1 cellular context compared by ENCODE assay signal in the genomic region with DNA sequence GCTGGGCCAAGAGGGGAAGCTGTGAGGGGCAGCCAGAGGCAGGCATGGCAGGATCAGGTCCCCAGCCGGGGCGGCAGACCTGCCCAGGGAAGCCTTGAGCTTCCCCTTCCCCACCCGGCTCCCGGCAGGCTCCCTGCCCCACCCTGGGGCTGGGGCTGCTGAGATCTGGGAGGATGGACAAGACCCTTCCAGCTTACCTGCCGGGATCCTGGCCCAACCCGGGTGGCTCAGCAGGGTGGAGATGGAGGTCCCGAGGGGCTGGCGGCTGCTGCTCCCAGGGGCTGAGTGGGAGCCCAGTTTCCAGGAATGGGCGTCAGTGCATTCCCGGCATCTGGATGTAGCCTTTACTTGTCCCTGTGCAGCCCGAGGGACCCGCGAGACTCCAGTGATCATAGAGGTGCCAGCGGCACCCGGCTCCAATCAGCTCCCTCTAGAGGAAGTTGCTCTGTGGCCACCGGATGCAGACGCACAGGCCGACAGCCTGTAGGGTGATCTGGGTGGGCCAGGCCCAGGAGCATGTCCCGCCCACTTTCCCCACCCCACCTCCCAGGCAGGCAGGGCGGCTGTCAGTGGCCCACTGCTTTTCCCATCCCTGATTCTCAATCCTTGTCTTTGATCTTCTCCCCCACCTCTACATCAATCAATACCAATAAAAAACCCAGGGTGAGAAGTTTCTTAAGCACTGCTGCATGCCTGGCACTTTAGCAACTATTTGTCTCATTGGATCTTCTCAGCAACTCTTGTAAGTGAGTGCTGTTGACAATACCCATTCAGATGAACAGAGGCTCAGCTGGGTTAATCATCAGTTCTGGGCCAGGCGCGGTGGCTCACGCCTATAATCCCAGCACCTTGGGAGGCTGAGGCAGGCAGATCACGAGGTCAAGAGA.
A peak's percentile ranks its signal among the peaks of the same experiment; 100 is the strongest.
TF ChIP-seq lines count a peak whose summit lies in the region.

Gene BAK1, minus strand, starts transcription at position 449 of the 887 bp plus-strand sequence. CDS start 2,672 bp downstream, outside the sequence.

TF ChIP-seq in HepG2, 621 proteins besides CTCF, POLR2A, EP300 and RAD21 (continued from another document and continues in another):
- TF ChIP-seq, protein P1, sequence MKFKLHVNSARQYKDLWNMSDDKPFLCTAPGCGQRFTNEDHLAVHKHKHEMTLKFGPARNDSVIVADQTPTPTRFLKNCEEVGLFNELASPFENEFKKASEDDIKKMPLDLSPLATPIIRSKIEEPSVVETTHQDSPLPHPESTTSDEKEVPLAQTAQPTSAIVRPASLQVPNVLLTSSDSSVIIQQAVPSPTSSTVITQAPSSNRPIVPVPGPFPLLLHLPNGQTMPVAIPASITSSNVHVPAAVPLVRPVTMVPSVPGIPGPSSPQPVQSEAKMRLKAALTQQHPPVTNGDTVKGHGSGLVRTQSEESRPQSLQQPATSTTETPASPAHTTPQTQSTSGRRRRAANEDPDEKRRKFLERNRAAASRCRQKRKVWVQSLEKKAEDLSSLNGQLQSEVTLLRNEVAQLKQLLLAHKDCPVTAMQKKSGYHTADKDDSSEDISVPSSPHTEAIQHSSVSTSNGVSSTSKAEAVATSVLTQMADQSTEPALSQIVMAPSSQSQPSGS (CRISPR knock-in tag; IDR thresholded peaks at IDR 0.05): no peak; the same call in 1 of the 2 replicates
- peak; percentile 76 for TF ChIP-seq TAF1 (CRISPR knock-in tag; IDR thresholded peaks at IDR 0.05)
- peak; percentile 94 for TF ChIP-seq YEATS2 (CRISPR knock-in tag; IDR thresholded peaks at IDR 0.05; ENCODE audit: borderline replicate concordance)
- no peak for TF ChIP-seq GRHL1 (CRISPR knock-in tag; conservative IDR thresholded peaks at IDR 0.05)
- peak; percentile 82 for TF ChIP-seq CREM (IDR thresholded peaks at IDR 0.05)
- TF ChIP-seq CREM (CRISPR knock-in tag; IDR thresholded peaks at IDR 0.05): no peak
- TF ChIP-seq, protein P2, sequence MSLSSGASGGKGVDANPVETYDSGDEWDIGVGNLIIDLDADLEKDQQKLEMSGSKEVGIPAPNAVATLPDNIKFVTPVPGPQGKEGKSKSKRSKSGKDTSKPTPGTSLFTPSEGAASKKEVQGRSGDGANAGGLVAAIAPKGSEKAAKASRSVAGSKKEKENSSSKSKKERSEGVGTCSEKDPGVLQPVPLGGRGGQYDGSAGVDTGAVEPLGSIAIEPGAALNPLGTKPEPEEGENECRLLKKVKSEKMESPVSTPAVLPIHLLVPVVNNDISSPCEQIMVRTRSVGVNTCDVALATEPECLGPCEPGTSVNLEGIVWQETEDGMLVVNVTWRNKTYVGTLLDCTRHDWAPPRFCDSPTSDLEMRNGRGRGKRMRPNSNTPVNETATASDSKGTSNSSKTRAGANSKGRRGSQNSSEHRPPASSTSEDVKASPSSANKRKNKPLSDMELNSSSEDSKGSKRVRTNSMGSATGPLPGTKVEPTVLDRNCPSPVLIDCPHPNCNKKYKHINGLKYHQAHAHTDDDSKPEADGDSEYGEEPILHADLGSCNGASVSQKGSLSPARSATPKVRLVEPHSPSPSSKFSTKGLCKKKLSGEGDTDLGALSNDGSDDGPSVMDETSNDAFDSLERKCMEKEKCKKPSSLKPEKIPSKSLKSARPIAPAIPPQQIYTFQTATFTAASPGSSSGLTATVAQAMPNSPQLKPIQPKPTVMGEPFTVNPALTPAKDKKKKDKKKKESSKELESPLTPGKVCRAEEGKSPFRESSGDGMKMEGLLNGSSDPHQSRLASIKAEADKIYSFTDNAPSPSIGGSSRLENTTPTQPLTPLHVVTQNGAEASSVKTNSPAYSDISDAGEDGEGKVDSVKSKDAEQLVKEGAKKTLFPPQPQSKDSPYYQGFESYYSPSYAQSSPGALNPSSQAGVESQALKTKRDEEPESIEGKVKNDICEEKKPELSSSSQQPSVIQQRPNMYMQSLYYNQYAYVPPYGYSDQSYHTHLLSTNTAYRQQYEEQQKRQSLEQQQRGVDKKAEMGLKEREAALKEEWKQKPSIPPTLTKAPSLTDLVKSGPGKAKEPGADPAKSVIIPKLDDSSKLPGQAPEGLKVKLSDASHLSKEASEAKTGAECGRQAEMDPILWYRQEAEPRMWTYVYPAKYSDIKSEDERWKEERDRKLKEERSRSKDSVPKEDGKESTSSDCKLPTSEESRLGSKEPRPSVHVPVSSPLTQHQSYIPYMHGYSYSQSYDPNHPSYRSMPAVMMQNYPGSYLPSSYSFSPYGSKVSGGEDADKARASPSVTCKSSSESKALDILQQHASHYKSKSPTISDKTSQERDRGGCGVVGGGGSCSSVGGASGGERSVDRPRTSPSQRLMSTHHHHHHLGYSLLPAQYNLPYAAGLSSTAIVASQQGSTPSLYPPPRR (CRISPR knock-in tag; IDR thresholded peaks at IDR 0.05; ENCODE audit: borderline replicate concordance): no peak; the same call in 1 of the 2 replicates
- TF ChIP-seq ZNF839 (CRISPR knock-in tag; IDR thresholded peaks at IDR 0.05; ENCODE audit: borderline replicate concordance): no peak
- no peak for TF ChIP-seq NCOA1 (CRISPR knock-in tag; IDR thresholded peaks at IDR 0.05)
- no peak for TF ChIP-seq ZNF234 (CRISPR knock-in tag; conservative IDR thresholded peaks at IDR 0.05)
- TF ChIP-seq ZNF879 (CRISPR knock-in tag; IDR thresholded peaks at IDR 0.05): no peak
- no peak for TF ChIP-seq ZBTB21 (CRISPR knock-in tag; IDR thresholded peaks at IDR 0.05)
- TF ChIP-seq ZNF720 (CRISPR knock-in tag; IDR thresholded peaks at IDR 0.05): no peak
- TF ChIP-seq IRF1 (CRISPR knock-in tag; IDR thresholded peaks at IDR 0.05; ENCODE audit: low read depth): no peak
- TF ChIP-seq SOX6 (IDR thresholded peaks at IDR 0.05): no peak
- peak; percentile 65 for TF ChIP-seq SOX6 (CRISPR knock-in tag; IDR thresholded peaks at IDR 0.05)
- peak; percentile 80; the same call in 1 of the 2 replicates for TF ChIP-seq KDM5B (CRISPR knock-in tag; IDR thresholded peaks at IDR 0.05; ENCODE audit: borderline replicate concordance)
- no peak for TF ChIP-seq ZNF629 (CRISPR knock-in tag; conservative IDR thresholded peaks at IDR 0.05)
- no peak for TF ChIP-seq ZNF367 (CRISPR knock-in tag; IDR thresholded peaks at IDR 0.05; ENCODE audit: borderline replicate concordance)
- peak; percentile 68; the same call in 1 of the 2 replicates for TF ChIP-seq ZNF431 (CRISPR knock-in tag; IDR thresholded peaks at IDR 0.05; ENCODE audit: borderline replicate concordance, low read depth)
- peak; percentile 96 for TF ChIP-seq GABPB1 (CRISPR knock-in tag; IDR thresholded peaks at IDR 0.05)
- peak; percentile 15; the same call in 1 of the 2 replicates for TF ChIP-seq ZFP36L1 (CRISPR knock-in tag; IDR thresholded peaks at IDR 0.05)
- TF ChIP-seq RERE (CRISPR knock-in tag; IDR thresholded peaks at IDR 0.05; ENCODE audit: low read depth): no peak
- TF ChIP-seq, protein P3, sequence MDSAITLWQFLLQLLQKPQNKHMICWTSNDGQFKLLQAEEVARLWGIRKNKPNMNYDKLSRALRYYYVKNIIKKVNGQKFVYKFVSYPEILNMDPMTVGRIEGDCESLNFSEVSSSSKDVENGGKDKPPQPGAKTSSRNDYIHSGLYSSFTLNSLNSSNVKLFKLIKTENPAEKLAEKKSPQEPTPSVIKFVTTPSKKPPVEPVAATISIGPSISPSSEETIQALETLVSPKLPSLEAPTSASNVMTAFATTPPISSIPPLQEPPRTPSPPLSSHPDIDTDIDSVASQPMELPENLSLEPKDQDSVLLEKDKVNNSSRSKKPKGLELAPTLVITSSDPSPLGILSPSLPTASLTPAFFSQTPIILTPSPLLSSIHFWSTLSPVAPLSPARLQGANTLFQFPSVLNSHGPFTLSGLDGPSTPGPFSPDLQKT (CRISPR knock-in tag; IDR thresholded peaks at IDR 0.05; ENCODE audit: borderline replicate concordance): no peak
- TF ChIP-seq CERS6 (CRISPR knock-in tag; IDR thresholded peaks at IDR 0.05): no peak
- TF ChIP-seq U2AF1 (optimal IDR thresholded peaks at IDR 0.05; ENCODE audit: low read depth, low read length): no peak
- no peak for TF ChIP-seq JUNB (CRISPR knock-in tag; IDR thresholded peaks at IDR 0.05; ENCODE audit: borderline replicate concordance)
- TF ChIP-seq, protein P4, sequence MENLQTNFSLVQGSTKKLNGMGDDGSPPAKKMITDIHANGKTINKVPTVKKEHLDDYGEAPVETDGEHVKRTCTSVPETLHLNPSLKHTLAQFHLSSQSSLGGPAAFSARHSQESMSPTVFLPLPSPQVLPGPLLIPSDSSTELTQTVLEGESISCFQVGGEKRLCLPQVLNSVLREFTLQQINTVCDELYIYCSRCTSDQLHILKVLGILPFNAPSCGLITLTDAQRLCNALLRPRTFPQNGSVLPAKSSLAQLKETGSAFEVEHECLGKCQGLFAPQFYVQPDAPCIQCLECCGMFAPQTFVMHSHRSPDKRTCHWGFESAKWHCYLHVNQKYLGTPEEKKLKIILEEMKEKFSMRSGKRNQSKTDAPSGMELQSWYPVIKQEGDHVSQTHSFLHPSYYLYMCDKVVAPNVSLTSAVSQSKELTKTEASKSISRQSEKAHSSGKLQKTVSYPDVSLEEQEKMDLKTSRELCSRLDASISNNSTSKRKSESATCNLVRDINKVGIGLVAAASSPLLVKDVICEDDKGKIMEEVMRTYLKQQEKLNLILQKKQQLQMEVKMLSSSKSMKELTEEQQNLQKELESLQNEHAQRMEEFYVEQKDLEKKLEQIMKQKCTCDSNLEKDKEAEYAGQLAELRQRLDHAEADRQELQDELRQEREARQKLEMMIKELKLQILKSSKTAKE (CRISPR knock-in tag; IDR thresholded peaks at IDR 0.05; ENCODE audit: borderline replicate concordance): no peak
- no peak for TF ChIP-seq ZNF558 (CRISPR knock-in tag; IDR thresholded peaks at IDR 0.05; ENCODE audit: borderline replicate concordance)
- no peak for TF ChIP-seq ZNF251 (CRISPR knock-in tag; IDR thresholded peaks at IDR 0.05)
- TF ChIP-seq MXD1 (CRISPR knock-in tag; IDR thresholded peaks at IDR 0.05): peak; percentile 66; the same call in 1 of the 2 replicates
- TF ChIP-seq NPAS2 (CRISPR knock-in tag; IDR thresholded peaks at IDR 0.05; ENCODE audit: borderline replicate concordance): no peak
